Comparison of ENCODE assay signal across 7 cellular contexts in the genomic region with DNA sequence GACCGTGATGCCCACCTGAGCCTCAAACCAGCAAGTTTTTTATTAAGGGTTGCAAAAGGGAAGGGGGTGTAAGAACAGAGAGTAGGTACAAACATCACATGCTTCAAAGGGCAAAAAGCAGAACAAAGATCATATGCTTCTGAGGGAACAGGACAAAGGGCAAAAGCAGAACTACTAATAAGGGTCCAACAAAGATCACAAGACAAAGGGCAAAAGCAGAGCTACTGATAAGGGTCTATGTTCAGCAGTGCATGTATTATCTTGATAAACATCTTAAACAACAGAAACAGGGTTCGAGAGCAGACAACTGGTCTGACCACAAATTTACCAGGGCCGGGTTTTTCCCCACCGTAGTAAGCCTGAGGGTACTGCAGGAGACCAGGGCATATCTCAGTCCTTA. TPM values are rescaled to one million over a fixed set of nuclear protein-coding genes. Genes with fewer than 3 reads are reported as not detected.
DNase-seq lines count a peak whose midpoint lies in the region; ATAC-seq, FAIRE-seq and TF ChIP-seq lines count a peak whose summit lies in the region.
"Not testable (repeated sequence)": the region's sequence is repeated elsewhere in the genome, so short reads cannot be mapped to it uniquely, and the experiment has no call there.

No MANE protein-coding gene starts in this region.

- not testable (repeated sequence) for H3K79me2 ChIP-seq in GM12878 (ENCODE audit: control insufficient read depth, insufficient read depth, low read length)

- not testable (repeated sequence) for ATAC-seq in CD4-positive, alpha-beta T cell (ENCODE audit: poor library complexity); GM12878

- H3K4me1 ChIP-seq in GM12878 (ENCODE audit: control insufficient read depth, insufficient read depth, low read length), result not testable (repeated sequence)
- H3K4me1 ChIP-seq in liver (ENCODE audit: control insufficient read depth in 4 of 4, insufficient read depth in 4 of 4, low read length in 3 of 4), result peaks cover 6 to 27% (median 19%) of the 10 kb centered on the region in 4 donors

- TF ChIP-seq POLR2A in GM12878 (IDR thresholded peaks at IDR 0.05; ENCODE audit: low read depth, low read length), result not testable (repeated sequence)

- not testable (repeated sequence) for DNase-seq in CD4-positive, alpha-beta T cell; GM12878 (ENCODE audit: low read depth, low spot score); neural crest cell (ENCODE audit: low read depth, low spot score)
- DNase-seq in NOMO-1 (lab: John Stamatoyannopoulos, UW; ENCODE audit: unreplicated experiment in 2 of 2) (peak; percentile 17 to 28), SIG-M5 treated with dmso at 0.1 percent for 504 hours (lab: John Stamatoyannopoulos, UW; ENCODE audit: unreplicated experiment) (peak; percentile 55)

- H3K4me3 ChIP-seq in GM12878; liver (ENCODE audit: low read depth in 1 of 3, low read length in 3 of 3): not testable (repeated sequence)

- H3K4me1 Mint-ChIP-seq in CD4-positive, alpha-beta T cell (ENCODE audit: low read depth), result peaks cover 24% of the 10 kb centered on the region
- H3K4me1 Mint-ChIP-seq in IgD-negative memory B cell, result peaks cover 24 to 34% (median 27%) of the 10 kb centered on the region in 3 donors
- H3K4me1 Mint-ChIP-seq in neural crest cell, result not testable (repeated sequence)

- H3K9ac ChIP-seq in GM12878 (ENCODE audit: control insufficient read depth, insufficient read depth, low read length); liver (ENCODE audit: low read depth in 1 of 2, low read length in 2 of 2): not testable (repeated sequence)

- not testable (repeated sequence) for H4K20me1 ChIP-seq in GM12878 (ENCODE audit: control insufficient read depth, insufficient read depth)

- not testable (repeated sequence) for FAIRE-seq in GM12878 (lab: Jason Lieb, UNC)

- WGBS in GM12878 (ENCODE audit: insufficient coverage, insufficient replicate concordance, low lambda C conversion rate, missing lambda C conversion rate), result 18% methylated on average over 4 of the region's 4 CpGs
- WGBS in liver, result 90% methylated on average over 4 of the region's 4 CpGs

- not testable (repeated sequence) for H3K27me3 ChIP-seq in CD4-positive, alpha-beta T cell (ENCODE audit: control insufficient read depth, insufficient read depth, low read length); GM12878 (replicated peaks in 1 of 2; ENCODE audit: control insufficient read depth in 2 of 2, insufficient read depth in 2 of 2, low read length in 1 of 2); liver (ENCODE audit: control insufficient read depth in 4 of 4, insufficient read depth in 4 of 4, low read length in 3 of 4)

- TF ChIP-seq RAD21 in GM12878 (IDR thresholded peaks at IDR 0.05; ENCODE audit: insufficient read depth, low read depth, low read length); liver (IDR thresholded peaks at IDR 0.05): not testable (repeated sequence)

- TF ChIP-seq CTCF in CD4-positive, alpha-beta T cell (IDR thresholded peaks at IDR 0.05); GM12878 (IDR thresholded peaks at IDR 0.05 in 2 of 3, conservative IDR thresholded peaks at IDR 0.05 in 1 of 3; ENCODE audit: control insufficient read depth in 2 of 3, extremely low read depth in 1 of 3, insufficient read depth in 1 of 3, low read depth in 3 of 3, low read length in 3 of 3); liver (IDR thresholded peaks at IDR 0.05; ENCODE audit: low read depth, low read length, missing input control); neural crest cell (conservative IDR thresholded peaks at IDR 0.05): not testable (repeated sequence)

- intact Hi-C loops in CD4-positive, alpha-beta T cell (cut with DNase I, micrococcal nuclease), result loop anchor here (5.0 kb wide), 2 partner anchors 378 to 383 kb away; partner anchors contain the start of gene DMXL1 (in 1 of the 2)
- intact Hi-C loops in GM12878 (cut with micrococcal nuclease; ENCODE audit: unreplicated experiment), result not testable (repeated sequence)

- not testable (repeated sequence) for H2AFZ ChIP-seq in GM12878 (ENCODE audit: control insufficient read depth, low read depth, low read length)

- POLR2A ChIA-PET in CD4-positive, alpha-beta T cell (lab: Charles Lee); GM12878 (lab: Charles Lee): not testable (repeated sequence)

- RAD21 ChIA-PET in GM12878 (lab: Charles Lee; ENCODE audit: unreplicated experiment), result interaction anchor here (1.3 kb wide), 1 partner anchor 89 kb away, joined by 3 read pairs; no protein-coding TSS in a partner anchor

- H3K9me3 Mint-ChIP-seq in CD4-positive, alpha-beta T cell; IgD-negative memory B cell; neural crest cell: not testable (repeated sequence)

- in situ Hi-C loops in GM12878 (cut with MboI), result not testable (repeated sequence)

- not testable (repeated sequence) for H3K27ac Mint-ChIP-seq in CD4-positive, alpha-beta T cell; neural crest cell (ENCODE audit: unreplicated experiment)
- H3K27ac Mint-ChIP-seq in IgD-negative memory B cell, result peak overlapping the region in 2 of 3 donors; percentile 73 to 86

- H3K9me3 ChIP-seq in CD4-positive, alpha-beta T cell (ENCODE audit: control insufficient read depth, low read length); GM12878 (replicated peaks; ENCODE audit: control insufficient read depth, insufficient read depth, low read length); liver (ENCODE audit: control insufficient read depth in 4 of 4, low read length in 3 of 4): not testable (repeated sequence)

- H3K4me3 Mint-ChIP-seq in CD4-positive, alpha-beta T cell, result peak overlapping the region; percentile 54
- peak overlapping the region; percentile 0 to 96 (median 22) for H3K4me3 Mint-ChIP-seq in IgD-negative memory B cell
- H3K4me3 Mint-ChIP-seq in neural crest cell, result peak overlapping the region; percentile 81

- not testable (repeated sequence) for TF ChIP-seq EP300 in GM12878 (IDR thresholded peaks at IDR 0.05; ENCODE audit: borderline replicate concordance in 1 of 2, control insufficient read depth in 1 of 2, low read depth in 2 of 2, low read length in 2 of 2)

- not testable (repeated sequence) for H3K4me2 ChIP-seq in GM12878 (ENCODE audit: control insufficient read depth, insufficient read depth)

- not testable (repeated sequence) for H3K27me3 Mint-ChIP-seq in CD4-positive, alpha-beta T cell; IgD-negative memory B cell; neural crest cell (ENCODE audit: low read depth)

- CTCF ChIA-PET in CD4-positive, alpha-beta T cell (lab: Charles Lee), result not testable (repeated sequence)
- CTCF ChIA-PET in GM12878 (lab: Yijun Ruan, JAX), result interaction anchor here (1.5 kb wide), 1 partner anchor 16 kb away, joined by 5 read pairs; no protein-coding TSS in a partner anchor

- not testable (repeated sequence) for BruUV-seq in GM12878 (replicated peaks; lab: Mats Ljungman, UMichigan)

- SMC1A ChIA-PET in GM12878 (lab: Charles Lee; ENCODE audit: uncharacterized antibody, unreplicated experiment), result interaction anchor here (1.6 kb wide), 1 partner anchor 14 kb away, joined by 3 read pairs; no protein-coding TSS in a partner anchor

- not testable (repeated sequence) for H3K36me3 ChIP-seq in GM12878 (ENCODE audit: control insufficient read depth in 2 of 2, insufficient read depth in 2 of 2, low read length in 1 of 2); liver (ENCODE audit: control insufficient read depth in 4 of 4, insufficient read depth in 3 of 4, low read depth in 1 of 4, low read length in 3 of 4)

- not testable (repeated sequence) for H3K27ac ChIP-seq in CD4-positive, alpha-beta T cell (ENCODE audit: low read depth, low read length); GM12878 (ENCODE audit: control insufficient read depth, insufficient read depth); liver (ENCODE audit: low read depth in 1 of 2, low read length in 2 of 2)

- H3K36me3 Mint-ChIP-seq in CD4-positive, alpha-beta T cell (ENCODE audit: low read depth); IgD-negative memory B cell; neural crest cell (ENCODE audit: low read depth): not testable (repeated sequence)

TF ChIP-seq in liver, 16 proteins besides CTCF, POLR2A, EP300 and RAD21:
- TF ChIP-seq HNF4A (conservative IDR thresholded peaks at IDR 0.05), result peak; percentile 69
- peak; percentile 8 for TF ChIP-seq SP1 (IDR thresholded peaks at IDR 0.05)
- TF ChIP-seq RXRA (IDR thresholded peaks at IDR 0.05), result peak in 1 of 2 donors; percentile 11

RNA-seq across cellular contexts. Expression of gene HSD17B4, which starts 1.7 kb away (rescaled TPM):
- 10 to 100 TPM; 11.9 to 13.1 TPM for total RNA-seq in CD4-positive, alpha-beta T cell
- 117 TPM for polyA plus RNA-seq in IgD-negative memory B cell
- 115 and 125 TPM in 2 replicates for total RNA-seq in GM12878 (2013; cell fraction: nucleolus; rRNA removed)
- 93.1 and 105 TPM in 2 replicates for total RNA-seq in GM12878 (2014; rRNA removed)
- 92.9 and 93.3 TPM in 2 replicates for total RNA-seq in GM12878 (2014; rRNA removed; fragmentation: Illumina TruSeq; extraction: Trizol)
- 90.0 and 103 TPM in 2 replicates for total RNA-seq in GM12878 (2021)
- polyA plus RNA-seq in GM12878 (2011; ENCODE audit: low read depth), result 50.7 TPM
- 125 and 160 TPM in 2 replicates for polyA plus RNA-seq in GM12878 (2011; rRNA removed)
- polyA plus RNA-seq in GM12878 (2011; cell fraction: cytosol; rRNA removed), result 69.7 and 112 TPM in 2 replicates
- 104 and 115 TPM in 2 replicates for polyA plus RNA-seq in GM12878 (2011; cell fraction: nucleus; rRNA removed)
- polyA plus RNA-seq in GM12878 (2012), result 62.5 and 78.6 TPM in 2 replicates
- 97.5 and 128 TPM in 2 replicates for polyA plus RNA-seq in GM12878 (2014; fragmentation: Illumina TruSeq; extraction: Trizol)
- 10 to 100 TPM; 38.6 to 62.4 TPM for polyA plus RNA-seq in GM12878 (2014; fragmentation: Nextera tagmentation; extraction: Ambion mirVana)
- 52.9 and 58.6 TPM in 2 replicates for polyA plus RNA-seq in GM12878 (2014; rRNA removed)
- 10 to 100 TPM; 92.0 to 99.7 TPM for polyA plus RNA-seq in GM12878 (2016; fragmentation: Nextera tagmentation; extraction: Ambion mirVana)
- polyA minus RNA-seq in GM12878 (2011; rRNA and poly(A)+ RNA removed), result 171 and 220 TPM in 2 replicates
- 52.4 and 52.5 TPM in 2 replicates for polyA minus RNA-seq in GM12878 (2011; cell fraction: cytosol; rRNA and poly(A)+ RNA removed)
- polyA minus RNA-seq in GM12878 (2011; cell fraction: nucleus; rRNA and poly(A)+ RNA removed), result 61.4 and 80.0 TPM in 2 replicates
- 100 to 1,000 TPM; 299 to 699 TPM for total RNA-seq in liver
- 100 to 1,000 TPM; 378 to 407 TPM for polyA plus RNA-seq in liver
- 179 and 214 TPM in 2 replicates for total RNA-seq in neural crest cell

Comparison
In these comparisons a context has a peak if more than half of its experiments do, and no peak if none do; other contexts are left out.
1. H3K4me3 Mint-ChIP-seq: peak in every context shown above with its lines; median percentile 81 in neural crest cell; 54 in CD4-positive, alpha-beta T cell; 22 in IgD-negative memory B cell.
2. RNA of gene HSD17B4, which starts 1.7 kb away (total RNA-seq): 299 to 699 TPM in liver, 179 to 214 TPM in neural crest cell and 90.0 to 125 TPM in GM12878; 11.9 to 13.1 TPM in CD4-positive, alpha-beta T cell; every median in the first group is over 4 times any median in the second.